16 cellular contexts compared by ENCODE assay signal in genomic region chr18:74540689-74541421, GRCh38. TPM values are rescaled to one million over a fixed set of nuclear protein-coding genes. Genes with fewer than 3 reads are reported as not detected.
A peak's percentile ranks its signal among the peaks of the same experiment; 100 is the strongest.
DNase-seq lines count a peak whose midpoint lies in the region; ATAC-seq and TF ChIP-seq lines count a peak whose summit lies in the region.
"Had no signal": no experiment of that assay in that cellular context is flagged by ENCODE, and none has a peak within 500 bp of the region (broad histone marks: within the 10 kb centered on the region; RNA-seq: fewer than 3 reads in every experiment).

No MANE protein-coding gene starts in this region.

- H3K4me1 Mint-ChIP-seq in activated CD8-positive, alpha-beta T cell treated with anti-CD3 and anti-CD28 coated beads for 36 hours (ENCODE audit: low read depth): no peaks in the 10 kb centered on the region
- H3K4me1 Mint-ChIP-seq in activated CD8-positive, alpha-beta T cell treated with anti-CD3 and anti-CD28 coated beads, Interleukin-2, amount 10 ng/mL, durations not matched to agents 7 days and 5 days (ENCODE audit: low read depth): no peaks in the 10 kb centered on the region

- no peak overlapping the region for H3K27ac Mint-ChIP-seq in activated CD8-positive, alpha-beta T cell treated with anti-CD3 and anti-CD28 coated beads for 36 hours
- no peak overlapping the region for H3K27ac Mint-ChIP-seq in activated CD8-positive, alpha-beta T cell treated with anti-CD3 and anti-CD28 coated beads, Interleukin-2, amount 10 ng/mL, durations not matched to agents 7 days and 5 days
- H3K27ac Mint-ChIP-seq: activated naive CD4-positive, alpha-beta T cell treated with anti-CD3 and anti-CD28 coated beads, Interleukin-2, amount 10 ng/mL, durations not matched to agents 7 days and 5 days had no signal

- WGBS in stomach, 5 donors: 72 to 86% (median 80%) methylated on average over 15 to 20 of the region's 20 CpGs

- POLR2A ChIA-PET in activated CD8-positive, alpha-beta T cell treated with anti-CD3 and anti-CD28 coated beads for 36 hours (lab: Charles Lee): no interaction called here
- POLR2A ChIA-PET in activated CD8-positive, alpha-beta T cell treated with anti-CD3 and anti-CD28 coated beads, Interleukin-2, amount 10 ng/mL, durations not matched to agents 7 days and 5 days (lab: Charles Lee): no interaction called here

- intact Hi-C loops in activated CD8-positive, alpha-beta T cell treated with anti-CD3 and anti-CD28 coated beads for 36 hours (cut with micrococcal nuclease): no loop called here
- intact Hi-C loops in stomach (cut with DNase I; ENCODE audit: low total_unique reads): no loop called here

- H3K36me3 ChIP-seq in stomach: no peaks in the 10 kb centered on the region
- H3K36me3 ChIP-seq: neutrophil had no signal

- TF ChIP-seq CTCF in activated CD8-positive, alpha-beta T cell treated with anti-CD3 and anti-CD28 coated beads for 36 hours (IDR thresholded peaks at IDR 0.05): no peak
- TF ChIP-seq CTCF in stomach (IDR thresholded peaks at IDR 0.05): no peak

- no peak overlapping the region for H3K4me3 ChIP-seq in stomach
- H3K4me3 ChIP-seq: lung, skin epidermis had no signal

- DNase-seq in activated CD8-positive, alpha-beta T cell treated with anti-CD3 and anti-CD28 coated beads for 36 hours: no peak
- DNase-seq in activated CD8-positive, alpha-beta T cell treated with anti-CD3 and anti-CD28 coated beads, Interleukin-2, amount 10 ng/mL, durations not matched to agents 7 days and 5 days: no peak
- DNase-seq in RPMI8226 (peak; percentile 95), islet precursor cell (peak; percentile 38), stomach (peak; percentile 25), epidermal melanocyte (ENCODE audit: insufficient read length, low spot score) (no peak), activated gamma-delta T cell treated with Interleukin-2 at 50 U/mL for 16 hours (no peak)
- DNase-seq: activated naive CD4-positive, alpha-beta T cell treated with anti-CD3 and anti-CD28 coated beads, Interleukin-2, amount 10 ng/mL, durations not matched to agents 7 days and 5 days; NCI-H187 treated with DMSO at 0.1 percent for 48 hours; SK-N-SH had no signal

- CTCF ChIA-PET in activated CD8-positive, alpha-beta T cell treated with anti-CD3 and anti-CD28 coated beads for 36 hours (lab: Charles Lee): no interaction called here
- CTCF ChIA-PET in activated CD8-positive, alpha-beta T cell treated with anti-CD3 and anti-CD28 coated beads, Interleukin-2, amount 10 ng/mL, durations not matched to agents 7 days and 5 days (lab: Charles Lee): interaction anchor here (1.7 kb wide), 1 partner anchor 11 kb away, joined by 6 read pairs; no protein-coding TSS in a partner anchor

- no peak overlapping the region for H3K27ac ChIP-seq in stomach
- H3K27ac ChIP-seq: neutrophil, skin epidermis had no signal

- no peak for TF ChIP-seq POLR2A in stomach (IDR thresholded peaks at IDR 0.05)

- peak; percentile 24 for ATAC-seq in activated CD8-positive, alpha-beta T cell treated with anti-CD3 and anti-CD28 coated beads for 36 hours
- ATAC-seq in activated CD8-positive, alpha-beta T cell treated with anti-CD3 and anti-CD28 coated beads, Interleukin-2, amount 10 ng/mL, durations not matched to agents 7 days and 5 days: no peak
- no peak for ATAC-seq in GM21737 (IDR thresholded peaks at IDR 0.05; ENCODE audit: unreplicated experiment)

- no peaks in the 10 kb centered on the region for H3K9me3 Mint-ChIP-seq in activated CD8-positive, alpha-beta T cell treated with anti-CD3 and anti-CD28 coated beads for 36 hours
- no peaks in the 10 kb centered on the region for H3K9me3 Mint-ChIP-seq in activated CD8-positive, alpha-beta T cell treated with anti-CD3 and anti-CD28 coated beads, Interleukin-2, amount 10 ng/mL, durations not matched to agents 7 days and 5 days (ENCODE audit: insufficient read depth)
- H3K9me3 Mint-ChIP-seq: activated naive CD4-positive, alpha-beta T cell treated with anti-CD3 and anti-CD28 coated beads, Interleukin-2, amount 10 ng/mL, durations not matched to agents 7 days and 5 days had no signal

- H3K4me3 Mint-ChIP-seq in activated CD8-positive, alpha-beta T cell treated with anti-CD3 and anti-CD28 coated beads for 36 hours: no peak overlapping the region
- no peak overlapping the region for H3K4me3 Mint-ChIP-seq in activated CD8-positive, alpha-beta T cell treated with anti-CD3 and anti-CD28 coated beads, Interleukin-2, amount 10 ng/mL, durations not matched to agents 7 days and 5 days
- H3K4me3 Mint-ChIP-seq: activated naive CD4-positive, alpha-beta T cell treated with anti-CD3 and anti-CD28 coated beads, Interleukin-2, amount 10 ng/mL, durations not matched to agents 7 days and 5 days had no signal

- H3K36me3 Mint-ChIP-seq in activated CD8-positive, alpha-beta T cell treated with anti-CD3 and anti-CD28 coated beads for 36 hours (ENCODE audit: low read depth): no peaks in the 10 kb centered on the region
- H3K36me3 Mint-ChIP-seq in activated CD8-positive, alpha-beta T cell treated with anti-CD3 and anti-CD28 coated beads, Interleukin-2, amount 10 ng/mL, durations not matched to agents 7 days and 5 days (ENCODE audit: low read depth): no peaks in the 10 kb centered on the region
- H3K36me3 Mint-ChIP-seq: activated naive CD4-positive, alpha-beta T cell treated with anti-CD3 and anti-CD28 coated beads, Interleukin-2, amount 10 ng/mL, durations not matched to agents 7 days and 5 days had no signal

- peaks cover 0 to 11% (median 6%) of the 10 kb centered on the region in 4 donors for H3K4me1 ChIP-seq in stomach

- TF ChIP-seq EP300 in stomach (IDR thresholded peaks at IDR 0.05): no peak

- no peaks in the 10 kb centered on the region for H3K27me3 ChIP-seq in stomach
- H3K27me3 ChIP-seq: neutrophil had no signal

- no peaks in the 10 kb centered on the region for H3K9me3 ChIP-seq in stomach
- H3K9me3 ChIP-seq: neutrophil, SK-N-SH had no signal

- H3K27me3 Mint-ChIP-seq in activated CD8-positive, alpha-beta T cell treated with anti-CD3 and anti-CD28 coated beads for 36 hours: no peaks in the 10 kb centered on the region
- H3K27me3 Mint-ChIP-seq in activated CD8-positive, alpha-beta T cell treated with anti-CD3 and anti-CD28 coated beads, Interleukin-2, amount 10 ng/mL, durations not matched to agents 7 days and 5 days (ENCODE audit: low read depth): peaks cover 10% of the 10 kb centered on the region

RNA-seq across cellular contexts. Expression of gene CNDP1, which starts 6.6 kb away (rescaled TPM):
- not detected for total RNA-seq in activated CD8-positive, alpha-beta T cell treated with anti-CD3 and anti-CD28 coated beads for 36 hours
- not detected for total RNA-seq in activated CD8-positive, alpha-beta T cell treated with anti-CD3 and anti-CD28 coated beads, Interleukin-2, amount 10 ng/mL, durations not matched to agents 7 days and 5 days
- total RNA-seq in stomach: under 1 TPM in 1 of 5 donors, not detected in 4; 0.72 TPM
- under 1 TPM in 2 of 3 donors, not detected in 1; 0.13 to 0.50 TPM for polyA plus RNA-seq in stomach
- total RNA-seq: epithelial cell of proximal tubule, H7, lung had no signal
- polyA plus RNA-seq: SK-N-SH had no signal

RNA-seq across cellular contexts. Expression of gene CNDP2, which starts 44.7 kb away (rescaled TPM):
- 100 to 1,000 TPM; 121 to 136 TPM for total RNA-seq in activated CD8-positive, alpha-beta T cell treated with anti-CD3 and anti-CD28 coated beads for 36 hours
- total RNA-seq in activated CD8-positive, alpha-beta T cell treated with anti-CD3 and anti-CD28 coated beads, Interleukin-2, amount 10 ng/mL, durations not matched to agents 7 days and 5 days: 100 to 1,000 TPM; 131 to 144 TPM
- total RNA-seq in stomach: 100 to 1,000 TPM in 4 of 5 donors, 10 to 100 TPM in 1; 12.8 to 204 (median 115) TPM
- polyA plus RNA-seq in stomach: 100 to 1,000 TPM in 2 of 3 donors, 10 to 100 TPM in 1; 87.5 to 132 (median 110) TPM

RNA-seq across cellular contexts. Expression of gene ZNF407, which starts 56.8 kb away (rescaled TPM):
- total RNA-seq in activated CD8-positive, alpha-beta T cell treated with anti-CD3 and anti-CD28 coated beads for 36 hours: 10 to 100 TPM in 1 of 2 experiments, 1 to 10 TPM in 1; 9.9 to 10.8 TPM
- 10 to 100 TPM; 16.6 to 17.0 TPM for total RNA-seq in activated CD8-positive, alpha-beta T cell treated with anti-CD3 and anti-CD28 coated beads, Interleukin-2, amount 10 ng/mL, durations not matched to agents 7 days and 5 days
- total RNA-seq in stomach: 10 to 100 TPM; 10.7 to 49.0 (median 32.1) TPM
- polyA plus RNA-seq in stomach: 1 to 10 TPM; 2.1 to 2.4 (median 2.2) TPM

Comparison
In these comparisons a context has a peak if more than half of its experiments do, and no peak if none do; other contexts are left out.
1. DNase-seq: peak in RPMI8226 (single experiment), islet precursor cell (single experiment) and stomach (single experiment); none in activated CD8-positive, alpha-beta T cell treated with anti-CD3 and anti-CD28 coated beads for 36 hours (single experiment), activated CD8-positive, alpha-beta T cell treated with anti-CD3 and anti-CD28 coated beads, Interleukin-2, amount 10 ng/mL, durations not matched to agents 7 days and 5 days (single experiment), epidermal melanocyte (single experiment) and activated gamma-delta T cell treated with Interleukin-2 at 50 U/mL for 16 hours (single experiment).